Comparison of ENCODE assay signal across 8 cellular contexts in the genomic region with DNA sequence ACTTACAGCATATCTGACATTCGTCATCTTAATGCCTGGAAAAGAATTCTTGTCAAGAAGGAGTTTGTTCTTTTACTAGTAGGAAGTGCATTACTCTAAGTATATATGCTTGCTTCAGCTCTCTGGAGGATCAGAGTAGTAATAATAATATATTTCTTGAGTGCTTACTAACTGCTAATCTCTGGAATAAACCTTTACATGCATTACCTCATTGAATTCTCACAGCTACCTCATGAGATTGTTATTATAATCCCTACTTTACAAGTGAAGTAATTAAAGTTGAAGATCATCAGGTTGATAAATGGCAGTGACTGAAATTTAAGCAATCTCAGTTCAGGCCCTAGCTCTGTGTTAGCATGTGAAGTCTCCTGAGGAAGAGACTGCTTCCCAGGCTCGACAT.
"Had no signal": no experiment of that assay in that cellular context is flagged by ENCODE, and none has a peak within 500 bp of the region (broad histone marks: within the 10 kb centered on the region; RNA-seq: fewer than 3 reads in every experiment).

No MANE protein-coding gene starts in this region.

- H3K4me3 ChIP-seq: GM23338 had no signal

- H3K27ac ChIP-seq: KMS-11 had no signal

- FAIRE-seq: H1, H54, HTR-8/SVneo had no signal

- DNase-seq: H9, HCEC 1CT, KBM-7 had no signal

- ATAC-seq: GM23338 had no signal
